In the genomic region with DNA sequence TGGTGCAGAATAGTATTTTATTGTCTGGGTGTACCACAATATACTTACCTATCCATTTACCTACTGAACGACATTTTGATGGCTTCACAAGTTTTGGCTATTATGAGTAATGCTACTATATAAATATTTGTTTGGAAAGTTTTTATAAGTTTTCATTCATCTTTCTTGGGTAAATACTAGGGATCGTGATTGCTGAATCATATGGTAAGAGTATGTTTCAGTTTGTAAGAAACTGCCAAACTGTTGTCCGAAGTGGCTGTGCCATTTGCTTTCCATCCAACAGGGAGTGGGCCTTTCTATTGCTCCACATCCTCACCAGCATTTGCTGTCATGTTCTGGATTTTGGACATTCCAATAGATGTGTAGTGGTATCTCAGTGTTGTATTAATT, we compare ENCODE assay signal across 16 cellular contexts.
"Had no signal": no experiment of that assay in that cellular context is flagged by ENCODE, and none has a peak within 500 bp of the region (broad histone marks: within the 10 kb centered on the region; RNA-seq: fewer than 3 reads in every experiment).

No MANE protein-coding gene starts in this region.

- H3K27me3 Mint-ChIP-seq: central memory CD8-positive, alpha-beta T cell; stimulated activated naive CD8-positive, alpha-beta T cell treated with anti-CD3 and anti-CD28 coated beads, Interleukin-15, Interleukin-2, amounts not matched to agents 100 ng/mL and 50 ng/mL, for 24 hours had no signal

- H3K9me3 Mint-ChIP-seq: activated T-cell treated with anti-CD3 and anti-CD28 coated beads, Interleukin-2, amount 50 U/mL, for 72 hours; central memory CD8-positive, alpha-beta T cell; stimulated activated naive CD8-positive, alpha-beta T cell treated with anti-CD3 and anti-CD28 coated beads, Interleukin-15, Interleukin-2, amounts not matched to agents 100 ng/mL and 50 ng/mL, for 24 hours had no signal

- H3K27ac Mint-ChIP-seq: mesothelial cell of epicardium; stimulated activated naive CD8-positive, alpha-beta T cell treated with anti-CD3 and anti-CD28 coated beads, Interleukin-15, Interleukin-2, amounts not matched to agents 100 ng/mL and 50 ng/mL, for 24 hours had no signal

- H3K4me3 Mint-ChIP-seq: activated T-cell treated with anti-CD3 and anti-CD28 coated beads, Interleukin-2, amount 50 U/mL, for 72 hours; central memory CD8-positive, alpha-beta T cell; mesothelial cell of epicardium; stimulated activated naive CD8-positive, alpha-beta T cell treated with anti-CD3 and anti-CD28 coated beads, Interleukin-15, Interleukin-2, amounts not matched to agents 100 ng/mL and 50 ng/mL, for 24 hours had no signal

- DNase-seq: activated CD4-positive, alpha-beta T cell treated with anti-CD3 and anti-CD28 coated beads, Interleukin-2, amount 50 U/mL, for 4 hours; activated effector memory CD4-positive, alpha-beta T cell treated with anti-CD3 and anti-CD28 coated beads, Interleukin-2, amount 50 U/mL, for 16 hours; activated naive CD4-positive, alpha-beta T cell treated with anti-CD3 and anti-CD28 coated beads, Interleukin-2, amount 50 U/mL, for 16 hours; activated T-cell treated with anti-CD3 and anti-CD28 coated beads, Interleukin-2, amount 50 U/mL, for 72 hours; aorta; brain microvascular endothelial cell; gastrocnemius medialis; head of caudate nucleus; left lung; occipital lobe had no signal

- H3K4me3 ChIP-seq: coronary artery, gastrocnemius medialis, left lung, tibial nerve, vagina had no signal

- H3K36me3 ChIP-seq: brain microvascular endothelial cell, gastrocnemius medialis, left lung, tibial nerve, vagina had no signal

- H3K27ac ChIP-seq: brain microvascular endothelial cell, coronary artery, gastrocnemius medialis, left lung, tibial nerve, vagina had no signal

- H3K27me3 ChIP-seq: brain microvascular endothelial cell, gastrocnemius medialis, left lung, tibial nerve, vagina had no signal

- ATAC-seq: activated T-cell treated with anti-CD3 and anti-CD28 coated beads, Interleukin-2, amount 50 U/mL, for 72 hours; gastrocnemius medialis; left lung had no signal

- H3K9me3 ChIP-seq: gastrocnemius medialis, left lung, tibial nerve, vagina had no signal
